Comparison of ENCODE assay signal across 16 cellular contexts in the genomic region with DNA sequence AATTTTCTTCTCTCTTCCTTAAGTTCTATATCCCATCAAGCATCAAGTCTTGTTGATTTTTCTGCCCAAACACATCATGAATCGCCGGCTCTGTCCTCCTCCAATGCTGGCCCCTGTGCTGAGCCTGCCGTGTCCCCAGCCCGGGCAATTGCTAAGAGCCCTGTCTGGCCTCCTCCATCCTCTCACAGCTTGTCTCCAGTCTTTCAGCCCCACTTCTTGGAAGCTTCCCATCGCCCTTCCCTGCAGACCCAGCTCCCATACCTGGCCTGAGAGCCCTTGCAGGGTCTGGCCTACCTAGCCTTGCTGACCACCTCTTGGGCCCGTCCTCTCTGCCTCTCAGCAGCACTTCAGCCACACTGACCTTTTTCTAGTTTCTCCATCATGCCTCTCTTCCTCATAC.
DNase-seq lines count a peak whose midpoint lies in the region; ATAC-seq, FAIRE-seq and TF ChIP-seq lines count a peak whose summit lies in the region.
"Had no signal": no experiment of that assay in that cellular context is flagged by ENCODE, and none has a peak within 500 bp of the region (broad histone marks: within the 10 kb centered on the region; RNA-seq: fewer than 3 reads in every experiment).

No MANE protein-coding gene starts in this region.

- peaks cover 6% of the 10 kb centered on the region for H3K4me1 ChIP-seq in CD4-positive, CD25-positive, alpha-beta regulatory T cell (ENCODE audit: control insufficient read depth, insufficient read depth, low read length, poor library complexity, severe bottlenecking)
- H3K4me1 ChIP-seq in kidney (ENCODE audit: control insufficient read depth in 1 of 2, insufficient read depth in 1 of 2, low read depth in 1 of 2, low read length in 2 of 2), result no peaks in the 10 kb centered on the region

- H3K4me1 Mint-ChIP-seq in activated CD8-positive, alpha-beta T cell treated with anti-CD3 and anti-CD28 coated beads, Interleukin-2, amount 10 ng/mL, durations not matched to agents 7 days and 5 days (ENCODE audit: low read depth), result peaks cover 32% of the 10 kb centered on the region
- H3K4me1 Mint-ChIP-seq in activated CD8-positive, alpha-beta T cell treated with anti-CD3 and anti-CD28 coated beads for 36 hours (ENCODE audit: low read depth), result peaks cover 9% of the 10 kb centered on the region
- peaks cover 5 to 20% (median 11%) of the 10 kb centered on the region in 4 donors for H3K4me1 Mint-ChIP-seq in CD4-positive, CD25-positive, alpha-beta regulatory T cell
- peaks cover 5% of the 10 kb centered on the region for H3K4me1 Mint-ChIP-seq in type B pancreatic cell (ENCODE audit: unreplicated experiment)
- peaks cover 24% of the 10 kb centered on the region for H3K4me1 Mint-ChIP-seq in activated naive CD4-positive, alpha-beta T cell treated with anti-CD3 and anti-CD28 coated beads, Interleukin-2, amount 10 ng/mL, durations not matched to agents 7 days and 5 days

- no peak for ATAC-seq in activated CD8-positive, alpha-beta T cell treated with anti-CD3 and anti-CD28 coated beads, Interleukin-2, amount 10 ng/mL, durations not matched to agents 7 days and 5 days
- no peak for ATAC-seq in activated CD8-positive, alpha-beta T cell treated with anti-CD3 and anti-CD28 coated beads for 36 hours
- ATAC-seq in CD4-positive, CD25-positive, alpha-beta regulatory T cell (ENCODE audit: low read depth in 2 of 2), result no peak

- DNase-seq in activated CD8-positive, alpha-beta T cell treated with anti-CD3 and anti-CD28 coated beads, Interleukin-2, amount 10 ng/mL, durations not matched to agents 7 days and 5 days, result no peak
- DNase-seq in activated CD8-positive, alpha-beta T cell treated with anti-CD3 and anti-CD28 coated beads for 36 hours, result no peak
- DNase-seq in CD4-positive, CD25-positive, alpha-beta regulatory T cell, result no peak
- DNase-seq in kidney (peak; percentile 21), type B pancreatic cell (ENCODE audit: extremely low spot score, unreplicated experiment) (peak; percentile 25), GM12892 (ENCODE audit: insufficient read length) (no peak)
- no peak for DNase-seq in activated naive CD4-positive, alpha-beta T cell treated with anti-CD3 and anti-CD28 coated beads, Interleukin-2, amount 10 ng/mL, durations not matched to agents 7 days and 5 days
- DNase-seq: Caco-2; CD8-positive, alpha-beta memory T cell; DND-41; GDM1; HCEC 1CT; HFFc6 had no signal

- peaks cover 8% of the 10 kb centered on the region for H3K36me3 Mint-ChIP-seq in activated CD8-positive, alpha-beta T cell treated with anti-CD3 and anti-CD28 coated beads, Interleukin-2, amount 10 ng/mL, durations not matched to agents 7 days and 5 days (ENCODE audit: low read depth)
- H3K36me3 Mint-ChIP-seq in activated CD8-positive, alpha-beta T cell treated with anti-CD3 and anti-CD28 coated beads for 36 hours (ENCODE audit: low read depth), result no peaks in the 10 kb centered on the region
- no peaks in the 10 kb centered on the region for H3K36me3 Mint-ChIP-seq in CD4-positive, CD25-positive, alpha-beta regulatory T cell
- no peaks in the 10 kb centered on the region for H3K36me3 Mint-ChIP-seq in type B pancreatic cell
- peaks cover 5% of the 10 kb centered on the region for H3K36me3 Mint-ChIP-seq in activated naive CD4-positive, alpha-beta T cell treated with anti-CD3 and anti-CD28 coated beads, Interleukin-2, amount 10 ng/mL, durations not matched to agents 7 days and 5 days
- H3K36me3 Mint-ChIP-seq: CD14-positive monocyte had no signal

- CTCF ChIA-PET in activated CD8-positive, alpha-beta T cell treated with anti-CD3 and anti-CD28 coated beads, Interleukin-2, amount 10 ng/mL, durations not matched to agents 7 days and 5 days (lab: Charles Lee), result interaction anchor here (0.9 to 1.6 kb wide), 2 partner anchors 132 to 135 kb away, joined by 3 to 4 read pairs; no protein-coding TSS in a partner anchor
- CTCF ChIA-PET in activated CD8-positive, alpha-beta T cell treated with anti-CD3 and anti-CD28 coated beads for 36 hours (lab: Charles Lee), result interaction anchor here (1.2 to 14.7 kb wide), 3 partner anchors 31 to 158 kb away, joined by 3 to 258 read pairs (median 4); no protein-coding TSS in a partner anchor
- CTCF ChIA-PET in activated naive CD4-positive, alpha-beta T cell treated with anti-CD3 and anti-CD28 coated beads, Interleukin-2, amount 10 ng/mL, durations not matched to agents 7 days and 5 days (lab: Charles Lee), result interaction anchor here (14.9 kb wide), 1 partner anchor 136 kb away, joined by 298 read pairs; no protein-coding TSS in a partner anchor

- POLR2A ChIA-PET in activated CD8-positive, alpha-beta T cell treated with anti-CD3 and anti-CD28 coated beads, Interleukin-2, amount 10 ng/mL, durations not matched to agents 7 days and 5 days (lab: Charles Lee), result no interaction called here
- POLR2A ChIA-PET in activated CD8-positive, alpha-beta T cell treated with anti-CD3 and anti-CD28 coated beads for 36 hours (lab: Charles Lee), result interaction anchor here (0.7 kb wide), 1 partner anchor 28 kb away, joined by 3 read pairs; no protein-coding TSS in a partner anchor

- no peak for TF ChIP-seq POLR2A in GM12892 (IDR thresholded peaks at IDR 0.05; ENCODE audit: low read depth, low read length)

- no peak for FAIRE-seq in kidney (lab: Jason Lieb, UNC)
- FAIRE-seq in GM12892 (lab: Jason Lieb, UNC), result no peak

- no peak overlapping the region for H3K9ac ChIP-seq in kidney (ENCODE audit: low read length in 2 of 2)

- H3K27me3 ChIP-seq in CD4-positive, CD25-positive, alpha-beta regulatory T cell (ENCODE audit: control insufficient read depth, insufficient read depth, low read length), result no peaks in the 10 kb centered on the region

- peak overlapping the region; percentile 16 for H3K27ac Mint-ChIP-seq in activated CD8-positive, alpha-beta T cell treated with anti-CD3 and anti-CD28 coated beads, Interleukin-2, amount 10 ng/mL, durations not matched to agents 7 days and 5 days
- no peak overlapping the region for H3K27ac Mint-ChIP-seq in activated CD8-positive, alpha-beta T cell treated with anti-CD3 and anti-CD28 coated beads for 36 hours
- peak overlapping the region in 2 of 3 donors; percentile 2 to 13 for H3K27ac Mint-ChIP-seq in CD4-positive, CD25-positive, alpha-beta regulatory T cell
- H3K27ac Mint-ChIP-seq in type B pancreatic cell, result no peak overlapping the region
- H3K27ac Mint-ChIP-seq in activated naive CD4-positive, alpha-beta T cell treated with anti-CD3 and anti-CD28 coated beads, Interleukin-2, amount 10 ng/mL, durations not matched to agents 7 days and 5 days, result no peak overlapping the region
- H3K27ac Mint-ChIP-seq: CD14-positive monocyte, HFFc6 had no signal

- H3K27me3 Mint-ChIP-seq in activated CD8-positive, alpha-beta T cell treated with anti-CD3 and anti-CD28 coated beads, Interleukin-2, amount 10 ng/mL, durations not matched to agents 7 days and 5 days (ENCODE audit: low read depth), result peaks cover 4% of the 10 kb centered on the region
- H3K27me3 Mint-ChIP-seq in activated CD8-positive, alpha-beta T cell treated with anti-CD3 and anti-CD28 coated beads for 36 hours, result no peaks in the 10 kb centered on the region
- H3K27me3 Mint-ChIP-seq in CD4-positive, CD25-positive, alpha-beta regulatory T cell, result peaks cover 4% of the 10 kb centered on the region
- H3K27me3 Mint-ChIP-seq in type B pancreatic cell, result peaks cover 16% of the 10 kb centered on the region
- peaks cover 38% of the 10 kb centered on the region for H3K27me3 Mint-ChIP-seq in activated naive CD4-positive, alpha-beta T cell treated with anti-CD3 and anti-CD28 coated beads, Interleukin-2, amount 10 ng/mL, durations not matched to agents 7 days and 5 days

- no peak overlapping the region for H3K4me3 Mint-ChIP-seq in activated CD8-positive, alpha-beta T cell treated with anti-CD3 and anti-CD28 coated beads, Interleukin-2, amount 10 ng/mL, durations not matched to agents 7 days and 5 days
- no peak overlapping the region for H3K4me3 Mint-ChIP-seq in activated CD8-positive, alpha-beta T cell treated with anti-CD3 and anti-CD28 coated beads for 36 hours
- H3K4me3 Mint-ChIP-seq in CD4-positive, CD25-positive, alpha-beta regulatory T cell, result no peak overlapping the region
- H3K4me3 Mint-ChIP-seq in type B pancreatic cell, result no peak overlapping the region
- no peak overlapping the region for H3K4me3 Mint-ChIP-seq in activated naive CD4-positive, alpha-beta T cell treated with anti-CD3 and anti-CD28 coated beads, Interleukin-2, amount 10 ng/mL, durations not matched to agents 7 days and 5 days
- H3K4me3 Mint-ChIP-seq: CD14-positive monocyte; CD8-positive, alpha-beta memory T cell; HFFc6 had no signal

- H3K4me3 ChIP-seq in CD4-positive, CD25-positive, alpha-beta regulatory T cell (ENCODE audit: low read depth, low read length), result no peak overlapping the region
- H3K4me3 ChIP-seq in kidney (ENCODE audit: low read length in 2 of 2), result no peak overlapping the region

- H3K36me3 ChIP-seq in CD4-positive, CD25-positive, alpha-beta regulatory T cell (ENCODE audit: control insufficient read depth, insufficient read depth, low read length), result no peaks in the 10 kb centered on the region
- H3K36me3 ChIP-seq in kidney (ENCODE audit: control insufficient read depth in 1 of 2, insufficient read depth in 2 of 2, low read length in 2 of 2), result no peaks in the 10 kb centered on the region

- TF ChIP-seq CTCF in activated CD8-positive, alpha-beta T cell treated with anti-CD3 and anti-CD28 coated beads for 36 hours (IDR thresholded peaks at IDR 0.05), result no peak
- TF ChIP-seq CTCF in kidney (IDR thresholded peaks at IDR 0.05; ENCODE audit: borderline replicate concordance, extremely low read depth, insufficient read depth) (no peak), type B pancreatic cell (conservative IDR thresholded peaks at IDR 0.05) (no peak)

- peaks cover 7% of the 10 kb centered on the region for H3K9me3 Mint-ChIP-seq in activated CD8-positive, alpha-beta T cell treated with anti-CD3 and anti-CD28 coated beads, Interleukin-2, amount 10 ng/mL, durations not matched to agents 7 days and 5 days (ENCODE audit: insufficient read depth)
- H3K9me3 Mint-ChIP-seq in activated CD8-positive, alpha-beta T cell treated with anti-CD3 and anti-CD28 coated beads for 36 hours, result peaks cover 6% of the 10 kb centered on the region
- H3K9me3 Mint-ChIP-seq in CD4-positive, CD25-positive, alpha-beta regulatory T cell, result peaks cover 0 to 7% (median 2%) of the 10 kb centered on the region in 7 donors
- H3K9me3 Mint-ChIP-seq in type B pancreatic cell, result peaks cover 6% of the 10 kb centered on the region
- peaks cover 11% of the 10 kb centered on the region for H3K9me3 Mint-ChIP-seq in activated naive CD4-positive, alpha-beta T cell treated with anti-CD3 and anti-CD28 coated beads, Interleukin-2, amount 10 ng/mL, durations not matched to agents 7 days and 5 days

- H3K9me3 ChIP-seq in CD4-positive, CD25-positive, alpha-beta regulatory T cell (ENCODE audit: control insufficient read depth in 2 of 2, low read length in 2 of 2), result peaks cover 6 to 7% of the 10 kb centered on the region in 2 experiments
- H3K9me3 ChIP-seq in kidney (ENCODE audit: control insufficient read depth in 1 of 2, low read length in 2 of 2), result no peaks in the 10 kb centered on the region

- intact Hi-C loops in activated CD8-positive, alpha-beta T cell treated with anti-CD3 and anti-CD28 coated beads for 36 hours (cut with micrococcal nuclease), result no loop called here
- intact Hi-C loops in kidney (cut with DNase I), result no loop called here

- no peak overlapping the region for H3K27ac ChIP-seq in CD4-positive, CD25-positive, alpha-beta regulatory T cell (ENCODE audit: insufficient read depth, low read length, poor library complexity, severe bottlenecking)
- no peak overlapping the region for H3K27ac ChIP-seq in kidney (ENCODE audit: low read depth in 2 of 2, low read length in 2 of 2)
- H3K27ac ChIP-seq: 22Rv1, HL-60 had no signal

Comparison
In these comparisons a context has a peak if more than half of its experiments do, and no peak if none do; other contexts are left out.
1. H3K27ac Mint-ChIP-seq: peak in activated CD8-positive, alpha-beta T cell treated with anti-CD3 and anti-CD28 coated beads, Interleukin-2, amount 10 ng/mL, durations not matched to agents 7 days and 5 days (single experiment) and CD4-positive, CD25-positive, alpha-beta regulatory T cell (2 of 3); none in activated CD8-positive, alpha-beta T cell treated with anti-CD3 and anti-CD28 coated beads for 36 hours (single experiment), type B pancreatic cell (single experiment) and activated naive CD4-positive, alpha-beta T cell treated with anti-CD3 and anti-CD28 coated beads, Interleukin-2, amount 10 ng/mL, durations not matched to agents 7 days and 5 days (single experiment).
2. DNase-seq: peak in kidney (single experiment) and type B pancreatic cell (single experiment); none in activated CD8-positive, alpha-beta T cell treated with anti-CD3 and anti-CD28 coated beads, Interleukin-2, amount 10 ng/mL, durations not matched to agents 7 days and 5 days (single experiment), activated CD8-positive, alpha-beta T cell treated with anti-CD3 and anti-CD28 coated beads for 36 hours (single experiment), CD4-positive, CD25-positive, alpha-beta regulatory T cell (0 of 3), activated naive CD4-positive, alpha-beta T cell treated with anti-CD3 and anti-CD28 coated beads, Interleukin-2, amount 10 ng/mL, durations not matched to agents 7 days and 5 days (single experiment) and GM12892 (single experiment).